ENCODE assay signal across 1 cellular context in genomic region chr10:106864031-106864430, GRCh38.
TF ChIP-seq lines count a peak whose summit lies in the region.

No MANE protein-coding gene starts in this region.

TF ChIP-seq in K562, 482 proteins besides CTCF, POLR2A, EP300 and RAD21 (continued from another document):
- no peak for TF ChIP-seq E2F8 (IDR thresholded peaks at IDR 0.05; ENCODE audit: low read depth, partially characterized antibody)
- no peak for TF ChIP-seq POLR2AphosphoS2 (IDR thresholded peaks at IDR 0.05; ENCODE audit: low read length)
- no peak for TF ChIP-seq SRSF3 (IDR thresholded peaks at IDR 0.05; ENCODE audit: insufficient read depth, low read length)
- TF ChIP-seq TSC22D4 (tag; IDR thresholded peaks at IDR 0.05): no peak
- TF ChIP-seq ZFP36 (IDR thresholded peaks at IDR 0.05; ENCODE audit: low read depth, low read length, partially characterized antibody): no peak
- TF ChIP-seq ZNF24 (IDR thresholded peaks at IDR 0.05): no peak
- no peak for TF ChIP-seq MCM5 (IDR thresholded peaks at IDR 0.05; ENCODE audit: low read depth)
TF ChIP-seq in K562: peak in this region for 0.
